8 cellular contexts compared by ENCODE assay signal in genomic region chr11:118911113-118911879, GRCh38. TPM values are rescaled to one million over a fixed set of nuclear protein-coding genes. Genes with fewer than 3 reads are reported as not detected.
DNase-seq lines count a peak whose midpoint lies in the region; FAIRE-seq and TF ChIP-seq lines count a peak whose summit lies in the region.

No MANE protein-coding gene starts in this region.

- WGBS in adipose tissue, 3 donors: 33 to 39% (median 34%) methylated on average over 19 to 21 of the region's 21 CpGs
- WGBS in stomach, 5 donors: 14 to 27% (median 21%) methylated on average over 15 to 21 of the region's 21 CpGs

- peak; percentile 76 for DNase-seq in activated CD8-positive, alpha-beta memory T cell treated with anti-CD3 and anti-CD28 coated beads for 24 hours
- no peak for DNase-seq in activated CD8-positive, alpha-beta memory T cell treated with anti-CD3 and anti-CD28 coated beads, Interleukin-2, amount 50 U/mL, for 4 hours
- DNase-seq in kidney (peak; percentile 83), stomach (no peak), NCI-H2081 (lab: John Stamatoyannopoulos, UW) (no peak), NCI-H2107 treated with DMSO at 0.1 percent for 48 hours (lab: John Stamatoyannopoulos, UW; ENCODE audit: unreplicated experiment) (no peak)
- no peak for DNase-seq in stimulated activated CD4-positive, alpha-beta T cell treated with anti-CD3 and anti-CD28 coated beads, Interleukin-12 subunit alpha, Interleukin-12 subunit beta, amount 100 ng/mL, for 4 hours

- TF ChIP-seq CTCF in kidney (IDR thresholded peaks at IDR 0.05; ENCODE audit: borderline replicate concordance, extremely low read depth, insufficient read depth) (no peak), stomach (IDR thresholded peaks at IDR 0.05) (no peak)

- intact Hi-C loops in kidney (cut with DNase I): no loop called here
- intact Hi-C loops in stomach (cut with DNase I; ENCODE audit: low total_unique reads): no loop called here

- H3K27ac ChIP-seq in adipose tissue (ENCODE audit: low read depth, low read length): peak overlapping the region; percentile 89
- peak overlapping the region; percentile 86 to 92 for H3K27ac ChIP-seq in kidney (ENCODE audit: low read depth in 2 of 2, low read length in 2 of 2)
- peak overlapping the region; percentile 82 to 99 (median 97) for H3K27ac ChIP-seq in stomach

- H3K9ac ChIP-seq in kidney (ENCODE audit: low read length in 2 of 2): peak overlapping the region; percentile 38 to 53

- H3K4me3 ChIP-seq in kidney (ENCODE audit: low read length in 2 of 2) (peak overlapping the region in 1 of 2 donors; percentile 35), stomach (peak overlapping the region; percentile 36 to 45 (median 39))

- no peak for FAIRE-seq in kidney (lab: Jason Lieb, UNC)

- H3K9me3 ChIP-seq in kidney (ENCODE audit: control insufficient read depth in 1 of 2, low read length in 2 of 2) (no peaks in the 10 kb centered on the region), stomach (no peaks in the 10 kb centered on the region)

- no peak for TF ChIP-seq POLR2A in stomach (IDR thresholded peaks at IDR 0.05)

- no peak for TF ChIP-seq EP300 in stomach (IDR thresholded peaks at IDR 0.05)

- H3K4me1 ChIP-seq in kidney (ENCODE audit: control insufficient read depth in 1 of 2, insufficient read depth in 1 of 2, low read depth in 1 of 2, low read length in 2 of 2) (peaks cover 70 to 75% of the 10 kb centered on the region in 2 donors), stomach (peaks cover 95 to 99% (median 96%) of the 10 kb centered on the region in 4 donors)

- no peaks in the 10 kb centered on the region for H3K27me3 ChIP-seq in stomach

- H3K36me3 ChIP-seq in kidney (ENCODE audit: control insufficient read depth in 1 of 2, insufficient read depth in 2 of 2, low read length in 2 of 2): peaks cover under 1 to 17% of the 10 kb centered on the region in 2 donors
- peaks cover 13 to 24% (median 22%) of the 10 kb centered on the region in 4 donors for H3K36me3 ChIP-seq in stomach

RNA-seq across cellular contexts. Expression of gene BCL9L, which starts 14.4 kb away (rescaled TPM):
- polyA plus RNA-seq in adipose tissue (10 to 100 TPM; 13.9 to 28.9 (median 22.8) TPM), kidney (ENCODE audit: insufficient read depth, low read depth, low replicate concordance) (5.0 TPM), stomach (10 to 100 TPM in 1 of 3 donors, 1 to 10 TPM in 2; 4.2 to 11.7 (median 6.0) TPM)
- total RNA-seq in kidney (57.5 TPM), stomach (10 to 100 TPM in 4 of 5 donors, 1 to 10 TPM in 1; 9.9 to 35.2 (median 20.4) TPM)

RNA-seq across cellular contexts. Expression of gene CXCR5, which starts 27.6 kb away (rescaled TPM):
- polyA plus RNA-seq in adipose tissue (under 1 TPM; 0.22 to 1.00 (median 0.46) TPM), kidney (ENCODE audit: insufficient read depth, low read depth, low replicate concordance) (not detected), stomach (under 1 TPM; 0.12 to 0.60 (median 0.15) TPM)
- total RNA-seq in kidney (1.1 TPM), stomach (under 1 TPM in 1 of 5 donors, not detected in 4; 0.14 TPM)

RNA-seq across cellular contexts. Expression of gene UPK2, which starts 44.8 kb away (rescaled TPM):
- polyA plus RNA-seq in adipose tissue (under 1 TPM in 2 of 3 donors, not detected in 1; 0.14 to 0.16 TPM), kidney (ENCODE audit: insufficient read depth, low read depth, low replicate concordance) (not detected), stomach (under 1 TPM in 1 of 3 donors, not detected in 2; 0.50 TPM)
- total RNA-seq in kidney (not detected), stomach (not detected)

Comparison
In these comparisons a context has a peak if more than half of its experiments do, and no peak if none do; other contexts are left out.
1. DNase-seq: peak in activated CD8-positive, alpha-beta memory T cell treated with anti-CD3 and anti-CD28 coated beads for 24 hours (single experiment) and kidney (single experiment); none in activated CD8-positive, alpha-beta memory T cell treated with anti-CD3 and anti-CD28 coated beads, Interleukin-2, amount 50 U/mL, for 4 hours (single experiment), stomach (single experiment), NCI-H2081 (0 of 2), stimulated activated CD4-positive, alpha-beta T cell treated with anti-CD3 and anti-CD28 coated beads, Interleukin-12 subunit alpha, Interleukin-12 subunit beta, amount 100 ng/mL, for 4 hours (single experiment) and NCI-H2107 treated with DMSO at 0.1 percent for 48 hours (single experiment).
2. Peak in every context shown above with its lines, with median percentiles within 50 percentile points of each other: H3K27ac ChIP-seq.